ENCODE assay signal across 16 cellular contexts in the genomic region with DNA sequence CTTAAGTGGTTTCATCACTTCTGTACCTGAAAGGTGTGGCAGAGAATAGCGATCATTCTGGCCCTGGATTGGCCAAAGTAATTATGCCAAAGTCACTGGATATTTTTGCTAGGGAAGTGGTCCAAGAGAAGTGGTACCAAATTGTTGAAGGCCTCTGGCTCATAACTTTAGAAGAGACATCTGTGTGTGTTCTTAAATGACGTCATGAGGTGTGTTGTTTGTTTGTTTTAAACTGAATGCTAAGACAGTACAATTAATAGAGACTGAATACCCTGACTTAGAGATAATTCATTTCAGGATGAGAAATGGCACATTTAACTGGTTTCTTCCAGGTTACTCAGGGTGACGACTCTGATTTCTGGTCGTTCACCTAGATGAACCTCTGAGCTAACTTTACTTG. TPM values are rescaled to one million over a fixed set of nuclear protein-coding genes. Genes with fewer than 3 reads are reported as not detected.
DNase-seq lines count a peak whose midpoint lies in the region; ATAC-seq and TF ChIP-seq lines count a peak whose summit lies in the region.
"Had no signal": no experiment of that assay in that cellular context is flagged by ENCODE, and none has a peak within 500 bp of the region (broad histone marks: within the 10 kb centered on the region; RNA-seq: fewer than 3 reads in every experiment).

No MANE protein-coding gene starts in this region.

- peaks cover 49% of the 10 kb centered on the region for H3K4me1 ChIP-seq in CD4-positive, CD25-positive, alpha-beta regulatory T cell (ENCODE audit: control insufficient read depth, insufficient read depth, low read length, poor library complexity, severe bottlenecking)
- H3K4me1 ChIP-seq in DOHH2 (ENCODE audit: control insufficient read depth, low read length) (peaks cover 32% of the 10 kb centered on the region), gastrocnemius medialis (peaks cover 48 to 70% of the 10 kb centered on the region in 2 donors)

- H3K27me3 Mint-ChIP-seq in CD4-positive, CD25-positive, alpha-beta regulatory T cell = no peaks in the 10 kb centered on the region
- no peaks in the 10 kb centered on the region for H3K27me3 Mint-ChIP-seq in activated naive CD8-positive, alpha-beta T cell
- no peaks in the 10 kb centered on the region for H3K27me3 Mint-ChIP-seq in nephron (ENCODE audit: low read depth)

- peaks cover 0 to 2% (median 0%) of the 10 kb centered on the region in 7 donors for H3K9me3 Mint-ChIP-seq in CD4-positive, CD25-positive, alpha-beta regulatory T cell
- H3K9me3 Mint-ChIP-seq in activated naive CD8-positive, alpha-beta T cell (ENCODE audit: low read depth) = no peaks in the 10 kb centered on the region
- no peaks in the 10 kb centered on the region for H3K9me3 Mint-ChIP-seq in nephron

- no peaks in the 10 kb centered on the region for H3K9me2 ChIP-seq in DOHH2 (replicated peaks; ENCODE audit: control insufficient read depth, low read length)

- H3K27ac ChIP-seq in CD4-positive, CD25-positive, alpha-beta regulatory T cell (ENCODE audit: insufficient read depth, low read length, poor library complexity, severe bottlenecking) = peak overlapping the region; percentile 1
- H3K27ac ChIP-seq in DOHH2 (ENCODE audit: low read depth, low read length) = no peak overlapping the region
- H3K27ac ChIP-seq in gastrocnemius medialis = peak overlapping the region in 2 of 4 donors; percentile 14 to 96
- H3K27ac ChIP-seq: epithelial cell of prostate, lower lobe of right lung, SJSA1 had no signal

- H3K4me3 ChIP-seq in CD4-positive, CD25-positive, alpha-beta regulatory T cell (ENCODE audit: low read depth, low read length) = no peak overlapping the region
- H3K4me3 ChIP-seq in DOHH2 (ENCODE audit: low read length) (no peak overlapping the region), gastrocnemius medialis (no peak overlapping the region)
- H3K4me3 ChIP-seq: gastroesophageal sphincter, lower lobe of right lung, SJSA1 had no signal

- H3K9me3 ChIP-seq in CD4-positive, CD25-positive, alpha-beta regulatory T cell (ENCODE audit: control insufficient read depth in 2 of 2, low read length in 2 of 2) = no peaks in the 10 kb centered on the region
- H3K9me3 ChIP-seq in DOHH2 (ENCODE audit: control insufficient read depth, insufficient read depth, low read length) = no peaks in the 10 kb centered on the region
- H3K9me3 ChIP-seq in gastrocnemius medialis = peaks cover 0 to 4% (median 0%) of the 10 kb centered on the region in 3 donors
- H3K9me3 ChIP-seq: gastroesophageal sphincter, lower lobe of right lung, SJSA1 had no signal

- H3F3A ChIP-seq in DOHH2 (ENCODE audit: control insufficient read depth, insufficient read depth) = no peaks in the 10 kb centered on the region

- H3K79me2 ChIP-seq in DOHH2 (ENCODE audit: control insufficient read depth, low read length) = peaks cover 82% of the 10 kb centered on the region

- no peak for DNase-seq in CD4-positive, CD25-positive, alpha-beta regulatory T cell
- DNase-seq in sciatic nerve (ENCODE audit: low spot score) (no peak), left cardiac atrium (no peak), gastrocnemius medialis (no peak)
- DNase-seq: activated CD8-positive, alpha-beta memory T cell treated with anti-CD3 and anti-CD28 coated beads for 24 hours; cortex of kidney; lower lobe of right lung; NCI-H2107; NCI-H524 treated with DMSO at 0.1 percent for 48 hours; stimulated activated CD4-positive, alpha-beta T cell treated with anti-CD3 and anti-CD28 coated beads, Interleukin-1b, Interleukin-23, amount 100 ng/mL, for 48 hours had no signal

- peaks cover 39% of the 10 kb centered on the region for H4K20me1 ChIP-seq in DOHH2 (ENCODE audit: control insufficient read depth, insufficient read depth, low read depth, low read length)

- H3K4me1 Mint-ChIP-seq in CD4-positive, CD25-positive, alpha-beta regulatory T cell = peaks cover 36 to 80% (median 65%) of the 10 kb centered on the region in 4 donors
- peaks cover 75% of the 10 kb centered on the region for H3K4me1 Mint-ChIP-seq in activated naive CD8-positive, alpha-beta T cell (ENCODE audit: low read depth)
- H3K4me1 Mint-ChIP-seq in nephron = peaks cover 39% of the 10 kb centered on the region

- peak overlapping the region in 2 of 3 donors; percentile 95 to 98 for H3K27ac Mint-ChIP-seq in CD4-positive, CD25-positive, alpha-beta regulatory T cell
- H3K27ac Mint-ChIP-seq in activated naive CD8-positive, alpha-beta T cell = peak overlapping the region; percentile 94
- H3K27ac Mint-ChIP-seq in nephron = peak overlapping the region in 1 of 3 experiments; percentile 20

- H3K4me3 Mint-ChIP-seq in CD4-positive, CD25-positive, alpha-beta regulatory T cell = peak overlapping the region; percentile 51 to 94 (median 72)
- peak overlapping the region; percentile 98 for H3K4me3 Mint-ChIP-seq in activated naive CD8-positive, alpha-beta T cell
- H3K4me3 Mint-ChIP-seq in nephron = peak overlapping the region; percentile 14 to 94 (median 48)

- H3K4me2 ChIP-seq in DOHH2 (ENCODE audit: low read length) = peak overlapping the region; percentile 8

- H3K36me3 Mint-ChIP-seq in CD4-positive, CD25-positive, alpha-beta regulatory T cell = peaks cover 32% of the 10 kb centered on the region
- H3K36me3 Mint-ChIP-seq in activated naive CD8-positive, alpha-beta T cell = peaks cover 9% of the 10 kb centered on the region
- peaks cover 49% of the 10 kb centered on the region for H3K36me3 Mint-ChIP-seq in nephron (ENCODE audit: low read depth)

- in situ Hi-C loops in gastrocnemius medialis (cut with MboI; ENCODE audit: low sequenced_read_pairs in 4 of 4) = no loop called here

- intact Hi-C loops in sciatic nerve (cut with DNase I) (no loop called here), left cardiac atrium (cut with DNase I) (no loop called here), gastrocnemius medialis (cut with DNase I; ENCODE audit: low total_unique reads) (loop anchor here (10.0 kb wide), 1 partner anchor 677 kb away; a partner anchor contains a TSS)

- ATAC-seq in CD4-positive, CD25-positive, alpha-beta regulatory T cell (ENCODE audit: low read depth in 2 of 2) = no peak
- ATAC-seq in sciatic nerve (no peak), left cardiac atrium (no peak), gastrocnemius medialis (no peak)
- ATAC-seq: gastroesophageal sphincter, lower lobe of right lung had no signal

- no peak for TF ChIP-seq CTCF in DOHH2 (IDR thresholded peaks at IDR 0.05; ENCODE audit: low read depth, low read length, poor library complexity, severe bottlenecking)
- no peak for TF ChIP-seq CTCF in nephron (IDR thresholded peaks at IDR 0.05; ENCODE audit: unreplicated experiment in 3 of 3)
- no peak for TF ChIP-seq CTCF in gastrocnemius medialis (IDR thresholded peaks at IDR 0.05 in 4 of 5, conservative IDR thresholded peaks at IDR 0.05 in 1 of 5)

- H3K36me3 ChIP-seq in CD4-positive, CD25-positive, alpha-beta regulatory T cell (ENCODE audit: control insufficient read depth, insufficient read depth, low read length) = peaks cover 7% of the 10 kb centered on the region
- H3K36me3 ChIP-seq in DOHH2 (ENCODE audit: control insufficient read depth, low read length) (peaks cover 67% of the 10 kb centered on the region), gastrocnemius medialis (peaks cover 0 to 6% of the 10 kb centered on the region in 2 donors)

- no peak for TF ChIP-seq POLR2A in gastrocnemius medialis (IDR thresholded peaks at IDR 0.05)

- H3K27me3 ChIP-seq in CD4-positive, CD25-positive, alpha-beta regulatory T cell (ENCODE audit: control insufficient read depth, insufficient read depth, low read length) = no peaks in the 10 kb centered on the region
- H3K27me3 ChIP-seq in DOHH2 (ENCODE audit: control insufficient read depth, low read length) (no peaks in the 10 kb centered on the region), gastrocnemius medialis (no peaks in the 10 kb centered on the region)
- H3K27me3 ChIP-seq: gastroesophageal sphincter, SJSA1 had no signal

RNA-seq across cellular contexts. Expression of a gene that starts 3.3 kb away (rescaled TPM):
- 25.7 TPM for total RNA-seq in CD4-positive, CD25-positive, alpha-beta regulatory T cell
- polyA plus RNA-seq in CD4-positive, CD25-positive, alpha-beta regulatory T cell = 10 to 100 TPM; 18.9 to 25.2 (median 21.0) TPM
- total RNA-seq in sciatic nerve (51.1 TPM), left cardiac atrium (10 to 100 TPM; 56.5 to 57.3 TPM), gastrocnemius medialis (10 to 100 TPM; 30.4 to 37.7 (median 32.8) TPM)

Comparison
In these comparisons a context has a peak if more than half of its experiments do, and no peak if none do; other contexts are left out.
1. H3K4me3 Mint-ChIP-seq: peak in every context shown above with its lines; median percentile 98 in activated naive CD8-positive, alpha-beta T cell; 72 in CD4-positive, CD25-positive, alpha-beta regulatory T cell; 48 in nephron.